In genomic region chr3:143764840-143765239, GRCh38 we compare ENCODE assay signal across 22 cellular contexts.
DNase-seq lines count a peak whose midpoint lies in the region; ATAC-seq and TF ChIP-seq lines count a peak whose summit lies in the region.
"Had no signal": no experiment of that assay in that cellular context is flagged by ENCODE, and none has a peak within 500 bp of the region (broad histone marks: within the 10 kb centered on the region; RNA-seq: fewer than 3 reads in every experiment).

No MANE protein-coding gene starts in this region.

- peaks cover 8% of the 10 kb centered on the region for H3K4me1 Mint-ChIP-seq in activated T-cell treated with anti-CD3 and anti-CD28 coated beads, Interleukin-2, amount 50 U/mL, for 24 hours (ENCODE audit: low read depth)
- H3K4me1 Mint-ChIP-seq in activated T-helper 17 cell treated with anti-CD3 and anti-CD28 coated beads, Interleukin-2, amount 50 U/mL, for 72 hours = peaks cover 6% of the 10 kb centered on the region
- peaks cover 6% of the 10 kb centered on the region in 2 donors for H3K4me1 Mint-ChIP-seq in stimulated activated naive B cell treated with anti-CD40 and anti-IgM and Interleukin-4, amounts not matched to agents 10 μg/mL and 1 μg/mL and 100 μg/mL, for 72 hours

- no peaks in the 10 kb centered on the region for H3K27me3 ChIP-seq in brain microvascular endothelial cell (replicated peaks)

- TF ChIP-seq CTCF in HEK293 (tag by site-specific recombination; IDR thresholded peaks at IDR 0.05) (no peak), brain microvascular endothelial cell (IDR thresholded peaks at IDR 0.05; ENCODE audit: low read depth, low read length, missing control alignments) (no peak)

- peak overlapping the region; percentile 42 for H3K27ac Mint-ChIP-seq in activated T-cell treated with anti-CD3 and anti-CD28 coated beads, Interleukin-2, amount 50 U/mL, for 24 hours
- peak overlapping the region; percentile 58 for H3K27ac Mint-ChIP-seq in activated T-helper 17 cell treated with anti-CD3 and anti-CD28 coated beads, Interleukin-2, amount 50 U/mL, for 72 hours
- peak overlapping the region; percentile 60 for H3K27ac Mint-ChIP-seq in stimulated activated naive B cell treated with anti-CD40 and anti-IgM and Interleukin-4, amounts not matched to agents 10 μg/mL and 1 μg/mL and 100 μg/mL, for 72 hours
- H3K27ac Mint-ChIP-seq: CD8-positive, alpha-beta T cell had no signal

- CTCF ChIA-PET in HEK293 (lab: Yijun Ruan, JAX) = no interaction called here

- no peaks in the 10 kb centered on the region for H3K4me1 ChIP-seq in HEK293 (ENCODE audit: control insufficient read depth, insufficient read depth, low read length)
- H3K4me1 ChIP-seq: A549, Caco-2 had no signal

- H3K4me3 ChIP-seq in HEK293 (ENCODE audit: low read depth, low read length) (no peak overlapping the region), brain microvascular endothelial cell (ENCODE audit: low read depth, low read length) (no peak overlapping the region)
- H3K4me3 ChIP-seq: A549, GM23248 had no signal

- no peak for DNase-seq in activated T-cell treated with anti-CD3 and anti-CD28 coated beads, Interleukin-2, amount 50 U/mL, for 24 hours
- DNase-seq in activated T-cell treated with anti-CD3 and anti-CD28 coated beads, Interleukin-2, amount 50 U/mL, for 48 hours = no peak
- no peak for DNase-seq in stimulated activated naive B cell treated with anti-CD40 and anti-IgM and Interleukin-4, amounts not matched to agents 10 μg/mL and 1 μg/mL and 100 μg/mL, for 72 hours
- DNase-seq in foreskin melanocyte (no peak), brain microvascular endothelial cell (no peak)
- DNase-seq in NK-92 treated with Interleukin-12 subunit alpha and Interleukin-12 subunit beta, amount 100 ng/mL, for 24 hours (lab: John Stamatoyannopoulos, UW) = no peak
- DNase-seq: 8988T; ACHN; AML-193; C1 segment of cervical spinal cord; Caco-2; CD8-positive, alpha-beta T cell; DMS153; DMS79; EL; GDM1; GM23248; H7; HCEC 1CT had no signal

- no peaks in the 10 kb centered on the region for H3K9me3 ChIP-seq in HEK293 (ENCODE audit: control insufficient read depth, insufficient read depth, low read depth, low read length)
- H3K9me3 ChIP-seq: A549, Caco-2 had no signal

- POLR2A ChIA-PET in HEK293 (lab: Yijun Ruan, JAX) = no interaction called here

- ATAC-seq in activated T-helper 17 cell treated with anti-CD3 and anti-CD28 coated beads, Interleukin-2, amount 50 U/mL, for 72 hours (replicated peaks) = no peak
- ATAC-seq in stimulated activated naive B cell treated with anti-CD40 and anti-IgM and Interleukin-4, amounts not matched to agents 10 μg/mL and 1 μg/mL and 100 μg/mL, for 72 hours (replicated peaks) = no peak
- ATAC-seq: A549; CD8-positive, alpha-beta T cell had no signal

- no peaks in the 10 kb centered on the region for H3K27me3 Mint-ChIP-seq in activated T-cell treated with anti-CD3 and anti-CD28 coated beads, Interleukin-2, amount 50 U/mL, for 24 hours
- H3K27me3 Mint-ChIP-seq in activated T-helper 17 cell treated with anti-CD3 and anti-CD28 coated beads, Interleukin-2, amount 50 U/mL, for 72 hours = no peaks in the 10 kb centered on the region
- no peaks in the 10 kb centered on the region for H3K27me3 Mint-ChIP-seq in stimulated activated naive B cell treated with anti-CD40 and anti-IgM and Interleukin-4, amounts not matched to agents 10 μg/mL and 1 μg/mL and 100 μg/mL, for 72 hours

- H3K36me3 ChIP-seq in HEK293 (ENCODE audit: control insufficient read depth in 2 of 2, insufficient read depth in 1 of 2, low read length in 2 of 2) = no peaks in the 10 kb centered on the region
- no peaks in the 10 kb centered on the region for H3K36me3 ChIP-seq in brain microvascular endothelial cell (replicated peaks)

- no peaks in the 10 kb centered on the region for H3K36me3 Mint-ChIP-seq in activated T-cell treated with anti-CD3 and anti-CD28 coated beads, Interleukin-2, amount 50 U/mL, for 24 hours (ENCODE audit: low read depth)
- H3K36me3 Mint-ChIP-seq in activated T-helper 17 cell treated with anti-CD3 and anti-CD28 coated beads, Interleukin-2, amount 50 U/mL, for 72 hours (ENCODE audit: low read depth) = no peaks in the 10 kb centered on the region
- no peaks in the 10 kb centered on the region for H3K36me3 Mint-ChIP-seq in stimulated activated naive B cell treated with anti-CD40 and anti-IgM and Interleukin-4, amounts not matched to agents 10 μg/mL and 1 μg/mL and 100 μg/mL, for 72 hours
- H3K36me3 Mint-ChIP-seq: CD8-positive, alpha-beta T cell had no signal

- H3K9me3 Mint-ChIP-seq in activated T-cell treated with anti-CD3 and anti-CD28 coated beads, Interleukin-2, amount 50 U/mL, for 24 hours = peaks cover 2% of the 10 kb centered on the region
- no peaks in the 10 kb centered on the region for H3K9me3 Mint-ChIP-seq in activated T-helper 17 cell treated with anti-CD3 and anti-CD28 coated beads, Interleukin-2, amount 50 U/mL, for 72 hours
- H3K9me3 Mint-ChIP-seq in stimulated activated naive B cell treated with anti-CD40 and anti-IgM and Interleukin-4, amounts not matched to agents 10 μg/mL and 1 μg/mL and 100 μg/mL, for 72 hours = peaks cover 0 to 1% of the 10 kb centered on the region in 2 donors
- H3K9me3 Mint-ChIP-seq: CD8-positive, alpha-beta T cell had no signal

- H3K27ac ChIP-seq in HEK293 (ENCODE audit: extremely low read depth, low read depth, low read length) (no peak overlapping the region), brain microvascular endothelial cell (no peak overlapping the region)
- H3K27ac ChIP-seq: A549, GM23248 had no signal

- in situ Hi-C loops in brain microvascular endothelial cell (cut with HindIII; ENCODE audit: low pct_ligation_motif_present, low sequenced_read_pairs) = no loop called here

- H3K4me3 Mint-ChIP-seq in activated T-cell treated with anti-CD3 and anti-CD28 coated beads, Interleukin-2, amount 50 U/mL, for 24 hours = no peak overlapping the region
- H3K4me3 Mint-ChIP-seq in activated T-helper 17 cell treated with anti-CD3 and anti-CD28 coated beads, Interleukin-2, amount 50 U/mL, for 72 hours = no peak overlapping the region
- H3K4me3 Mint-ChIP-seq in stimulated activated naive B cell treated with anti-CD40 and anti-IgM and Interleukin-4, amounts not matched to agents 10 μg/mL and 1 μg/mL and 100 μg/mL, for 72 hours = no peak overlapping the region
- H3K4me3 Mint-ChIP-seq: CD8-positive, alpha-beta T cell had no signal

TF ChIP-seq in HEK293, 187 proteins besides CTCF, POLR2A, EP300 and RAD21:
- TF ChIP-seq ZNF148 (tag by site-specific recombination; IDR thresholded peaks at IDR 0.05; ENCODE audit: borderline replicate concordance) (no peak), ZNF366 (tag by site-specific recombination; conservative IDR thresholded peaks at IDR 0.05) (peak; percentile 78), ZSCAN4 (tag by site-specific recombination; IDR thresholded peaks at IDR 0.05) (no peak)
